Comparison of ENCODE assay signal across 8 cellular contexts in the genomic region with DNA sequence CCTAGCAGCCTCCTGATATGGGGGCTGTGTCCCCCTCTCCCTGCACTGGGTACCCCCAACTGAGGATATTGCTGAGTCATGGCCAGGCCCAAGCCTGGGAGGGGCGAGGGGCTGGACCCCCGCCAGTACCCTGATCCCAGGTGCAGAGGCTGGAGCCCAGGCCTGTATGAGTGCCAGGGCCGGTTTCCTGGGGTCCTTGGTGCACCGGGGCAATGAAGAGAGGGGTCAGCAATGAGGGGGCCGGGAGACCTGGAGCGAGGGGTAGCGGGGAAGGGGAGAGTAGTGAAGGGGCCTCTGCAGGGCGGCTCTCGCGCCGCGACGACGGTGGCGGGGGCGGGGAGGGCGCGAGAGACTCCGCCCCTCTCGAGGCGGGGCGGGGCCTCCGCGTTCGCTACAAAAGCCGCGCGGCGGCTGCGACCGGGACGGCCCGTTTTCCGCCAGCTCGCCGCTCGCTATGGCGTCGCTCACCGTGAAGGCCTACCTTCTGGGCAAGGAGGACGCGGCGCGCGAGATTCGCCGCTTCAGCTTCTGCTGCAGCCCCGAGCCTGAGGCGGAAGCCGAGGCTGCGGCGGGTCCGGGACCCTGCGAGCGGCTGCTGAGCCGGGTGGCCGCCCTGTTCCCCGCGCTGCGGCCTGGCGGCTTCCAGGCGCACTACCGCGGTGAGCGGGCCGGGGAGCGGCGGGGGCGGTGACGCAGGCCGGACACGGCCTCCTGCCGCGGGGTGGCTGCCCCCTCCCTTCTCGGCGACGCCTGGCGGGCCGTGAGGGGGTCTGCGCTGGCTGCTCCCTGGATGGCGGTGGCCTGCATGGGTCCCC. TPM values are rescaled to one million over a fixed set of nuclear protein-coding genes. Genes with fewer than 3 reads are reported as not detected.
DNase-seq lines count a peak whose midpoint lies in the region; ATAC-seq, FAIRE-seq and TF ChIP-seq lines count a peak whose summit lies in the region.

TSS of gene SQSTM1 (plus strand) at position 423 of the 815 bp plus-strand sequence. CDS start at position 455, 32 bp downstream.

- H3F3A ChIP-seq in SU-DHL-6 (ENCODE audit: insufficient read depth): peaks cover 10% of the 10 kb centered on the region; the same call in 1 of the 2 replicates

- H3K9ac ChIP-seq in SU-DHL-6 (ENCODE audit: low read length): peak within 1 kb of the TSS; percentile 88

- peaks cover 6% of the 10 kb centered on the region for H4K20me1 ChIP-seq in SU-DHL-6 (ENCODE audit: low read depth, low read length)

- peak; percentile 39 for ATAC-seq in GM21723 (IDR thresholded peaks at IDR 0.05; ENCODE audit: unreplicated experiment)
- peak; percentile 31 for ATAC-seq in activated naive CD8-positive, alpha-beta T cell treated with anti-CD3 and anti-CD28 coated beads, Interleukin-2, amount 50 U/mL, for 24 hours
- ATAC-seq in Right ventricle myocardium superior (ENCODE audit: poor library complexity): peak; percentile 76
- ATAC-seq in pancreas: peak; percentile 62 to 74 (median 70)

- H3K27me3 ChIP-seq in SU-DHL-6 (ENCODE audit: low read length) (no peaks in the 10 kb centered on the region), pancreas (no peaks in the 10 kb centered on the region), tibial artery (no peaks in the 10 kb centered on the region)

- H3K4me3 ChIP-seq in SU-DHL-6 (ENCODE audit: insufficient read depth, low read length, poor library complexity, severe bottlenecking) (peak within 1 kb of the TSS; percentile 80), pancreas (peak within 1 kb of the TSS; percentile 85 to 100 (median 98)), tibial artery (peak within 1 kb of the TSS; percentile 99 to 100)

- intact Hi-C loops in Right ventricle myocardium superior (cut with DNase I) (loop anchor here (5.0 kb wide), 1 partner anchor 37 kb away; the partner anchor contains the start of gene MRNIP), pancreas (cut with DNase I) (no loop called here), tibial artery (cut with DNase I; ENCODE audit: low total_unique reads) (loop anchor here (5.0 kb wide), 1 partner anchor 37 kb away; the partner anchor contains the start of gene MRNIP)

- no peaks in the 10 kb centered on the region for H3K9me3 Mint-ChIP-seq in activated naive CD8-positive, alpha-beta T cell treated with anti-CD3 and anti-CD28 coated beads, Interleukin-2, amount 50 U/mL, for 24 hours

- peaks cover 12% of the 10 kb centered on the region for H3K79me2 ChIP-seq in SU-DHL-6 (ENCODE audit: insufficient read depth, low read length)

- no peaks in the 10 kb centered on the region for H3K27me3 Mint-ChIP-seq in activated naive CD8-positive, alpha-beta T cell treated with anti-CD3 and anti-CD28 coated beads, Interleukin-2, amount 50 U/mL, for 24 hours

- H3K36me3 Mint-ChIP-seq in activated naive CD8-positive, alpha-beta T cell treated with anti-CD3 and anti-CD28 coated beads, Interleukin-2, amount 50 U/mL, for 24 hours (ENCODE audit: low read depth): peaks cover 31% of the 10 kb centered on the region

- H3K9me3 ChIP-seq in KOPT-K1 (ENCODE audit: insufficient read depth, low read length, poor library complexity, severe bottlenecking) (no peaks in the 10 kb centered on the region), SU-DHL-6 (ENCODE audit: insufficient read depth, low read length) (no peaks in the 10 kb centered on the region), pancreas (no peaks in the 10 kb centered on the region), tibial artery (no peaks in the 10 kb centered on the region)

- peak within 1 kb of the TSS; percentile 87 for H3K27ac Mint-ChIP-seq in activated naive CD8-positive, alpha-beta T cell treated with anti-CD3 and anti-CD28 coated beads, Interleukin-2, amount 50 U/mL, for 24 hours

- peak; percentile 87 for DNase-seq in G401 (ENCODE audit: low spot score)
- DNase-seq in activated naive CD8-positive, alpha-beta T cell treated with anti-CD3 and anti-CD28 coated beads, Interleukin-2, amount 50 U/mL, for 24 hours: peak; percentile 87
- DNase-seq in Right ventricle myocardium superior: peak; percentile 91
- DNase-seq in pancreas: peak; percentile 77 to 98 (median 90)
- peak; percentile 66 to 91 for DNase-seq in tibial artery

- in situ Hi-C loops in G401 (cut with HindIII; ENCODE audit: low sequenced_read_pairs): no loop called here

- H3K4me3 Mint-ChIP-seq in activated naive CD8-positive, alpha-beta T cell treated with anti-CD3 and anti-CD28 coated beads, Interleukin-2, amount 50 U/mL, for 24 hours: peak within 1 kb of the TSS; percentile 88

- H3K9me2 ChIP-seq in SU-DHL-6 (replicated peaks; ENCODE audit: insufficient read depth, low read length): no peaks in the 10 kb centered on the region

- peak within 1 kb of the TSS; percentile 76 for H3K4me2 ChIP-seq in SU-DHL-6 (ENCODE audit: low read depth, low read length, poor library complexity, severe bottlenecking)

- FAIRE-seq in pancreas (lab: Jason Lieb, UNC): no peak

- peak within 1 kb of the TSS; percentile 80 for H3K27ac ChIP-seq in KOPT-K1 (ENCODE audit: low read depth, low read length, poor library complexity, severe bottlenecking)
- H3K27ac ChIP-seq in SU-DHL-6 (ENCODE audit: low read depth, low read length): peak within 1 kb of the TSS; percentile 68
- H3K27ac ChIP-seq in pancreas: peak within 1 kb of the TSS; percentile 98 to 100 (median 100)
- peak within 1 kb of the TSS; percentile 100 for H3K27ac ChIP-seq in tibial artery

- H3K4me1 ChIP-seq in pancreas (peaks cover 36 to 48% (median 48%) of the 10 kb centered on the region in 3 donors), tibial artery (peaks cover 14 to 81% (median 72%) of the 10 kb centered on the region in 4 donors)

- 0% methylated on average over 27 to 81 of the region's 81 CpGs for WGBS in pancreas, 2 donors

- TF ChIP-seq CTCF in SU-DHL-6 (IDR thresholded peaks at IDR 0.05; ENCODE audit: insufficient read depth, low read length, poor library complexity, severe bottlenecking) (no peak), pancreas (IDR thresholded peaks at IDR 0.05) (peak in 1 of 4 donors; percentile 7), tibial artery (IDR thresholded peaks at IDR 0.05) (peak in 1 of 2 experiments; percentile 33)

- peaks cover 50% of the 10 kb centered on the region for H3K4me1 Mint-ChIP-seq in activated naive CD8-positive, alpha-beta T cell treated with anti-CD3 and anti-CD28 coated beads, Interleukin-2, amount 50 U/mL, for 24 hours

- peaks cover 31% of the 10 kb centered on the region for H3K36me3 ChIP-seq in KOPT-K1 (ENCODE audit: insufficient read depth, low read length)
- no peaks in the 10 kb centered on the region for H3K36me3 ChIP-seq in SU-DHL-6 (ENCODE audit: low read length)
- H3K36me3 ChIP-seq in pancreas: peaks cover 0 to 24% (median 21%) of the 10 kb centered on the region in 3 donors
- peaks cover 34 to 38% (median 36%) of the 10 kb centered on the region in 3 donors for H3K36me3 ChIP-seq in tibial artery

- peak within 1 kb of the TSS; percentile 42 for H2AFZ ChIP-seq in SU-DHL-6 (ENCODE audit: low read depth, low read length, severe bottlenecking)

RNA-seq across cellular contexts. Expression of gene SQSTM1, which starts in this region (rescaled TPM):
- total RNA-seq in G401 (2014; rRNA removed; shearing (Covaris generic)): 139 and 150 TPM in 2 replicates
- 437 TPM for total RNA-seq in Right ventricle myocardium superior
- 100 to 1,000 TPM; 159 to 261 (median 228) TPM for total RNA-seq in pancreas
- polyA plus RNA-seq in pancreas: 100 to 1,000 TPM; 125 to 166 TPM

Comparison
In these comparisons a context has a peak if more than half of its experiments do, and no peak if none do; other contexts are left out.
1. Peak in every context shown above with its lines: DNase-seq, ATAC-seq, H3K4me3 ChIP-seq and H3K27ac ChIP-seq.
2. intact Hi-C loops: an anchor here in Right ventricle myocardium superior (5.0 kb wide) and tibial artery (5.0 kb wide); none called in pancreas.